In the genomic region with DNA sequence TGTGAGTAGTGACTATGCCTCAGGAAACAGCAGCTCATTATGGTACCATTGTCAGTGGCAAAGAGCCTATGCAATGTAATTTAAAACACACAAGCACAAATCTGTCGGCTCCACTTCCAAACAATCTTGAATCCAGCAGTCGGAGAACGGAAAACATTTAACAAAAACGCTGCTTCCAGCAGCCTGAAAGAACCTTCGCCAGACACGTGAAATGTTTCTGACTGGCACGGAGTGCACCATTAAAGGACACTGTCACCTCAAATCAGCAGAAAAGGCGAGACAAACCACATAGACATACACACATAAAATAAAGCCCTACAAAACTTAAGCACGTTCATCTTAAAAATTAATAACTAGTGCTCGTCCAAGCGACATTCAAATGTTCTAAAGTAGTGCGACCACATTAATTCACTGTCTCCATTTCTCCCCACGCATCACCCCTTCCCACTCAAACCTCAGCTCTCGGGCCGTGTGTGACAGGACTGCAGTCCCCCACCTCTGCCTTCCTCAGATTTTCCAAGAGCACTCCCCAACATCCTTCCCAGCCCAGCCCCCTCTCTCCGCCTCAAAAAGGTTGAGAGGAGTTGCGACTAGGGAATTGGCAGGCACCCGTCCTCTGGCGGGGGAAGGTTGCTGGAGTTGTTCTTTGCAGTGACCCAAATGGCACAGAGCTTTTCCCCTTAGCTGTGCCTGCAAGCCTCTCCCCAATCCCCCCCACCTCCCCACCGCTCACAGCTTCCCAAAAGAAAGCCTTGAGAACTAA, we compare ENCODE assay signal across 1 cellular context.
A peak's percentile ranks its signal among the peaks of the same experiment; 100 is the strongest.
TF ChIP-seq lines count a peak whose summit lies in the region.

No MANE protein-coding gene starts in this region.

TF ChIP-seq in HepG2, 621 proteins besides CTCF, POLR2A, EP300 and RAD21 (continues in another document):
- TF ChIP-seq, protein P1, sequence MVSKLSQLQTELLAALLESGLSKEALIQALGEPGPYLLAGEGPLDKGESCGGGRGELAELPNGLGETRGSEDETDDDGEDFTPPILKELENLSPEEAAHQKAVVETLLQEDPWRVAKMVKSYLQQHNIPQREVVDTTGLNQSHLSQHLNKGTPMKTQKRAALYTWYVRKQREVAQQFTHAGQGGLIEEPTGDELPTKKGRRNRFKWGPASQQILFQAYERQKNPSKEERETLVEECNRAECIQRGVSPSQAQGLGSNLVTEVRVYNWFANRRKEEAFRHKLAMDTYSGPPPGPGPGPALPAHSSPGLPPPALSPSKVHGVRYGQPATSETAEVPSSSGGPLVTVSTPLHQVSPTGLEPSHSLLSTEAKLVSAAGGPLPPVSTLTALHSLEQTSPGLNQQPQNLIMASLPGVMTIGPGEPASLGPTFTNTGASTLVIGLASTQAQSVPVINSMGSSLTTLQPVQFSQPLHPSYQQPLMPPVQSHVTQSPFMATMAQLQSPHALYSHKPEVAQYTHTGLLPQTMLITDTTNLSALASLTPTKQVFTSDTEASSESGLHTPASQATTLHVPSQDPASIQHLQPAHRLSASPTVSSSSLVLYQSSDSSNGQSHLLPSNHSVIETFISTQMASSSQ (IDR thresholded peaks at IDR 0.05; ENCODE audit: low read depth), result no peak
- TF ChIP-seq, protein P1 (CRISPR knock-in tag; IDR thresholded peaks at IDR 0.05; ENCODE audit: borderline replicate concordance), result no peak
- TF ChIP-seq SPEN (CRISPR knock-in tag; IDR thresholded peaks at IDR 0.05; ENCODE audit: low read depth) (no peak), AGO2 (optimal IDR thresholded peaks at IDR 0.05; ENCODE audit: low read depth, low read length) (no peak), RBFOX2 (IDR thresholded peaks at IDR 0.05; ENCODE audit: low read depth, low read length) (no peak), STAG1 (CRISPR knock-in tag; IDR thresholded peaks at IDR 0.05) (no peak), SAP130 (CRISPR knock-in tag; IDR thresholded peaks at IDR 0.05; ENCODE audit: low read depth) (0 out of 2 replicates have a peak, but pooled peaks have one; percentile 9), MAZ (IDR thresholded peaks at IDR 0.05; ENCODE audit: borderline replicate concordance, low read depth, low read length) (0 out of 2 replicates have a peak, but pooled peaks have one; percentile 2), MAZ (CRISPR knock-in tag; IDR thresholded peaks at IDR 0.05; ENCODE audit: low read depth) (no peak), ZNF468 (CRISPR knock-in tag; IDR thresholded peaks at IDR 0.05) (no peak), GFI1 (CRISPR knock-in tag; IDR thresholded peaks at IDR 0.05; ENCODE audit: borderline replicate concordance) (no peak), KDM3A (CRISPR knock-in tag; IDR thresholded peaks at IDR 0.05; ENCODE audit: low read depth) (no peak), ZSCAN20 (CRISPR knock-in tag; IDR thresholded peaks at IDR 0.05; ENCODE audit: borderline replicate concordance) (no peak), KMT2A (CRISPR knock-in tag; IDR thresholded peaks at IDR 0.05) (peak; percentile 28; the same call in 1 of the 2 replicates), RARG (CRISPR knock-in tag; IDR thresholded peaks at IDR 0.05; ENCODE audit: low read depth) (no peak), NKX3-1 (CRISPR knock-in tag; IDR thresholded peaks at IDR 0.05) (no peak), ZNF660 (CRISPR knock-in tag; IDR thresholded peaks at IDR 0.05; ENCODE audit: borderline replicate concordance, low read depth) (no peak), ZFAT (CRISPR knock-in tag; conservative IDR thresholded peaks at IDR 0.05) (no peak), ZNF367 (CRISPR knock-in tag; IDR thresholded peaks at IDR 0.05; ENCODE audit: borderline replicate concordance) (no peak), ZNF232 (CRISPR knock-in tag; IDR thresholded peaks at IDR 0.05; ENCODE audit: borderline replicate concordance) (no peak), SRSF1 (optimal IDR thresholded peaks at IDR 0.05; ENCODE audit: low read depth, low read length) (no peak), NFKBIZ (CRISPR knock-in tag; IDR thresholded peaks at IDR 0.05) (0 out of 2 replicates have a peak, but pooled peaks have one; percentile 2), MAFK (conservative IDR thresholded peaks at IDR 0.05 in 1 of 2, IDR thresholded peaks at IDR 0.05 in 1 of 2; ENCODE audit: low read length in 2 of 2) (no peak), ZFY (CRISPR knock-in tag; IDR thresholded peaks at IDR 0.05) (no peak)
- TF ChIP-seq, protein P2, sequence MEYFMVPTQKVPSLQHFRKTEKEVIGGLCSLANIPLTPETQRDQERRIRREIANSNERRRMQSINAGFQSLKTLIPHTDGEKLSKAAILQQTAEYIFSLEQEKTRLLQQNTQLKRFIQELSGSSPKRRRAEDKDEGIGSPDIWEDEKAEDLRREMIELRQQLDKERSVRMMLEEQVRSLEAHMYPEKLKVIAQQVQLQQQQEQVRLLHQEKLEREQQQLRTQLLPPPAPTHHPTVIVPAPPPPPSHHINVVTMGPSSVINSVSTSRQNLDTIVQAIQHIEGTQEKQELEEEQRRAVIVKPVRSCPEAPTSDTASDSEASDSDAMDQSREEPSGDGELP (IDR thresholded peaks at IDR 0.05; ENCODE audit: borderline replicate concordance, low read depth), result no peak
- TF ChIP-seq, protein P3, sequence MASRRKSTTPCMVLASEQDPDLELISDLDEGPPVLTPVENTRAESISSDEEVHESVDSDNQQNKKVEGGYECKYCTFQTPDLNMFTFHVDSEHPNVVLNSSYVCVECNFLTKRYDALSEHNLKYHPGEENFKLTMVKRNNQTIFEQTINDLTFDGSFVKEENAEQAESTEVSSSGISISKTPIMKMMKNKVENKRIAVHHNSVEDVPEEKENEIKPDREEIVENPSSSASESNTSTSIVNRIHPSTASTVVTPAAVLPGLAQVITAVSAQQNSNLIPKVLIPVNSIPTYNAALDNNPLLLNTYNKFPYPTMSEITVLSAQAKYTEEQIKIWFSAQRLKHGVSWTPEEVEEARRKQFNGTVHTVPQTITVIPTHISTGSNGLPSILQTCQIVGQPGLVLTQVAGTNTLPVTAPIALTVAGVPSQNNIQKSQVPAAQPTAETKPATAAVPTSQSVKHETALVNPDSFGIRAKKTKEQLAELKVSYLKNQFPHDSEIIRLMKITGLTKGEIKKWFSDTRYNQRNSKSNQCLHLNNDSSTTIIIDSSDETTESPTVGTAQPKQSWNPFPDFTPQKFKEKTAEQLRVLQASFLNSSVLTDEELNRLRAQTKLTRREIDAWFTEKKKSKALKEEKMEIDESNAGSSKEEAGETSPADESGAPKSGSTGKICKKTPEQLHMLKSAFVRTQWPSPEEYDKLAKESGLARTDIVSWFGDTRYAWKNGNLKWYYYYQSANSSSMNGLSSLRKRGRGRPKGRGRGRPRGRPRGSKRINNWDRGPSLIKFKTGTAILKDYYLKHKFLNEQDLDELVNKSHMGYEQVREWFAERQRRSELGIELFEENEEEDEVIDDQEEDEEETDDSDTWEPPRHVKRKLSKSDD (CRISPR knock-in tag; IDR thresholded peaks at IDR 0.05; ENCODE audit: low read depth), result no peak
- TF ChIP-seq, protein P4, sequence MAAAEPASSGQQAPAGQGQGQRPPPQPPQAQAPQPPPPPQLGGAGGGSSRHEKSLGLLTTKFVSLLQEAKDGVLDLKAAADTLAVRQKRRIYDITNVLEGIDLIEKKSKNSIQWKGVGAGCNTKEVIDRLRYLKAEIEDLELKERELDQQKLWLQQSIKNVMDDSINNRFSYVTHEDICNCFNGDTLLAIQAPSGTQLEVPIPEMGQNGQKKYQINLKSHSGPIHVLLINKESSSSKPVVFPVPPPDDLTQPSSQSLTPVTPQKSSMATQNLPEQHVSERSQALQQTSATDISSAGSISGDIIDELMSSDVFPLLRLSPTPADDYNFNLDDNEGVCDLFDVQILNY (CRISPR knock-in tag; conservative IDR thresholded peaks at IDR 0.05), result no peak
- TF ChIP-seq, protein P5, sequence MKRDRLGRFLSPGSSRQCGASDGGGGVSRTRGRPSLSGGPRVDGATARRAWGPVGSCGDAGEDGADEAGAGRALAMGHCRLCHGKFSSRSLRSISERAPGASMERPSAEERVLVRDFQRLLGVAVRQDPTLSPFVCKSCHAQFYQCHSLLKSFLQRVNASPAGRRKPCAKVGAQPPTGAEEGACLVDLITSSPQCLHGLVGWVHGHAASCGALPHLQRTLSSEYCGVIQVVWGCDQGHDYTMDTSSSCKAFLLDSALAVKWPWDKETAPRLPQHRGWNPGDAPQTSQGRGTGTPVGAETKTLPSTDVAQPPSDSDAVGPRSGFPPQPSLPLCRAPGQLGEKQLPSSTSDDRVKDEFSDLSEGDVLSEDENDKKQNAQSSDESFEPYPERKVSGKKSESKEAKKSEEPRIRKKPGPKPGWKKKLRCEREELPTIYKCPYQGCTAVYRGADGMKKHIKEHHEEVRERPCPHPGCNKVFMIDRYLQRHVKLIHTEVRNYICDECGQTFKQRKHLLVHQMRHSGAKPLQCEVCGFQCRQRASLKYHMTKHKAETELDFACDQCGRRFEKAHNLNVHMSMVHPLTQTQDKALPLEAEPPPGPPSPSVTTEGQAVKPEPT (CRISPR knock-in tag; IDR thresholded peaks at IDR 0.05; ENCODE audit: low read depth), result no peak
- TF ChIP-seq, protein P6, sequence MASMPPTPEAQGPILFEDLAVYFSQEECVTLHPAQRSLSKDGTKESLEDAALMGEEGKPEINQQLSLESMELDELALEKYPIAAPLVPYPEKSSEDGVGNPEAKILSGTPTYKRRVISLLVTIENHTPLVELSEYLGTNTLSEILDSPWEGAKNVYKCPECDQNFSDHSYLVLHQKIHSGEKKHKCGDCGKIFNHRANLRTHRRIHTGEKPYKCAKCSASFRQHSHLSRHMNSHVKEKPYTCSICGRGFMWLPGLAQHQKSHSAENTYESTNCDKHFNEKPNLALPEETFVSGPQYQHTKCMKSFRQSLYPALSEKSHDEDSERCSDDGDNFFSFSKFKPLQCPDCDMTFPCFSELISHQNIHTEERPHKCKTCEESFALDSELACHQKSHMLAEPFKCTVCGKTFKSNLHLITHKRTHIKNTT (CRISPR knock-in tag; IDR thresholded peaks at IDR 0.05), result no peak
- TF ChIP-seq, protein P7, sequence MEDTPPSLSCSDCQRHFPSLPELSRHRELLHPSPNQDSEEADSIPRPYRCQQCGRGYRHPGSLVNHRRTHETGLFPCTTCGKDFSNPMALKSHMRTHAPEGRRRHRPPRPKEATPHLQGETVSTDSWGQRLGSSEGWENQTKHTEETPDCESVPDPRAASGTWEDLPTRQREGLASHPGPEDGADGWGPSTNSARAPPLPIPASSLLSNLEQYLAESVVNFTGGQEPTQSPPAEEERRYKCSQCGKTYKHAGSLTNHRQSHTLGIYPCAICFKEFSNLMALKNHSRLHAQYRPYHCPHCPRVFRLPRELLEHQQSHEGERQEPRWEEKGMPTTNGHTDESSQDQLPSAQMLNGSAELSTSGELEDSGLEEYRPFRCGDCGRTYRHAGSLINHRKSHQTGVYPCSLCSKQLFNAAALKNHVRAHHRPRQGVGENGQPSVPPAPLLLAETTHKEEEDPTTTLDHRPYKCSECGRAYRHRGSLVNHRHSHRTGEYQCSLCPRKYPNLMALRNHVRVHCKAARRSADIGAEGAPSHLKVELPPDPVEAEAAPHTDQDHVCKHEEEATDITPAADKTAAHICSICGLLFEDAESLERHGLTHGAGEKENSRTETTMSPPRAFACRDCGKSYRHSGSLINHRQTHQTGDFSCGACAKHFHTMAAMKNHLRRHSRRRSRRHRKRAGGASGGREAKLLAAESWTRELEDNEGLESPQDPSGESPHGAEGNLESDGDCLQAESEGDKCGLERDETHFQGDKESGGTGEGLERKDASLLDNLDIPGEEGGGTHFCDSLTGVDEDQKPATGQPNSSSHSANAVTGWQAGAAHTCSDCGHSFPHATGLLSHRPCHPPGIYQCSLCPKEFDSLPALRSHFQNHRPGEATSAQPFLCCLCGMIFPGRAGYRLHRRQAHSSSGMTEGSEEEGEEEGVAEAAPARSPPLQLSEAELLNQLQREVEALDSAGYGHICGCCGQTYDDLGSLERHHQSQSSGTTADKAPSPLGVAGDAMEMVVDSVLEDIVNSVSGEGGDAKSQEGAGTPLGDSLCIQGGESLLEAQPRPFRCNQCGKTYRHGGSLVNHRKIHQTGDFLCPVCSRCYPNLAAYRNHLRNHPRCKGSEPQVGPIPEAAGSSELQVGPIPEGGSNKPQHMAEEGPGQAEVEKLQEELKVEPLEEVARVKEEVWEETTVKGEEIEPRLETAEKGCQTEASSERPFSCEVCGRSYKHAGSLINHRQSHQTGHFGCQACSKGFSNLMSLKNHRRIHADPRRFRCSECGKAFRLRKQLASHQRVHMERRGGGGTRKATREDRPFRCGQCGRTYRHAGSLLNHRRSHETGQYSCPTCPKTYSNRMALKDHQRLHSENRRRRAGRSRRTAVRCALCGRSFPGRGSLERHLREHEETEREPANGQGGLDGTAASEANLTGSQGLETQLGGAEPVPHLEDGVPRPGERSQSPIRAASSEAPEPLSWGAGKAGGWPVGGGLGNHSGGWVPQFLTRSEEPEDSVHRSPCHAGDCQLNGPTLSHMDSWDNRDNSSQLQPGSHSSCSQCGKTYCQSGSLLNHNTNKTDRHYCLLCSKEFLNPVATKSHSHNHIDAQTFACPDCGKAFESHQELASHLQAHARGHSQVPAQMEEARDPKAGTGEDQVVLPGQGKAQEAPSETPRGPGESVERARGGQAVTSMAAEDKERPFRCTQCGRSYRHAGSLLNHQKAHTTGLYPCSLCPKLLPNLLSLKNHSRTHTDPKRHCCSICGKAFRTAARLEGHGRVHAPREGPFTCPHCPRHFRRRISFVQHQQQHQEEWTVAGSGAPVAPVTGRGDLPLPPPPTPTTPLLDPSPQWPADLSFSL (CRISPR knock-in tag; IDR thresholded peaks at IDR 0.05), result no peak
